ENCODE assay signal across 15 cellular contexts in the genomic region with DNA sequence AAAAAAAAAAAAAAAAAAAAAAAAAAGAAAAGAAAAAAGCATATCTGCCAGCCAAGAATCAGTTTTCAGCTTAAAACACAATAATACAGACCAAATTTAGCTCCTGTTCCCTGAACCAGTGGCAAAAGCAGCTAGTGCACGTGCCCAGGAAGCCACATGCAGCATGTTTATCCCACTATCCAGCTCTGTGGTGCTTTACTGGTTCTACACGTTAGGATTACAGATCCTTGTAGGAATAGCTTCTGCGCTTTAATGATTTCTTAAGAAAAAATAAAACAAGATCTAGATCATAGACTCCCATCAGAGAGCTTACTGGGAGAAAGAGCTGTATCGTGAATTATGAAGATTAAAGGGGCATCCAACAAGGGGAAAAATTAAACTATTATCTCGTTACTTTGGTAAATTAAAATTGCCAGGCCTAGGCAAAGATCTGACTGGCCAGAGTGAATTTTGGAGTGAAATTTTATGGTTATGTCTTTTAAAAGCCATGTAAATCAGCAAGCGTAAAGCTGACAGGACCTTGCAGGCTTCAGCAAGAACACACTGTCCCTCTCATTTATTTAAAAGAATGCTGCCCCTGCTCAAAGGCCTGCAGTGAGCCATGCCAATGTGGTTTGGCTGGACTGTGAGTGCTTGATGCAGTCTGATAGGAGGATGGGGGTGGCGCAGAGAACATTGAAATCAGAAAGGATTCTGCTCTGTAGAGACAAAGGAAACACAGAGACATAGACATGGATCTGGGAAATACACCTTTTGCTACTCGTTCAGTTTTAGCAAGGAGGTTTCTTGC.
DNase-seq lines count a peak whose midpoint lies in the region; ATAC-seq and TF ChIP-seq lines count a peak whose summit lies in the region.
"Had no signal": no experiment of that assay in that cellular context is flagged by ENCODE, and none has a peak within 500 bp of the region (broad histone marks: within the 10 kb centered on the region; RNA-seq: fewer than 3 reads in every experiment).

No MANE protein-coding gene starts in this region.

- intact Hi-C loops in natural killer cell (cut with micrococcal nuclease), result no loop called here
- intact Hi-C loops in activated CD4-positive, alpha-beta T cell treated with anti-CD3 and anti-CD28 coated beads, Interleukin-2, amount 10 ng/mL, durations not matched to agents 24 days and 14 days (cut with micrococcal nuclease), result no loop called here

- no peak overlapping the region for H3K27ac Mint-ChIP-seq in natural killer cell
- H3K27ac Mint-ChIP-seq in activated CD4-positive, alpha-beta T cell treated with anti-CD3 and anti-CD28 coated beads, Interleukin-2, amount 10 ng/mL, durations not matched to agents 24 days and 14 days, result no peak overlapping the region
- H3K27ac Mint-ChIP-seq: activated T-cell treated with anti-CD3 and anti-CD28 coated beads, Interleukin-2, amount 50 U/mL, for 24 hours had no signal

- no peak overlapping the region for H3K4me3 ChIP-seq in LNCaP clone FGC (ENCODE audit: low read depth, low read length)
- H3K4me3 ChIP-seq in fibroblast of mammary gland (ENCODE audit: control insufficient read depth, low read depth, low read length), result no peak overlapping the region
- peak overlapping the region in 2 of 3 donors; percentile 24 to 33 for H3K4me3 ChIP-seq in skeletal muscle tissue (ENCODE audit: low read length in 3 of 3)
- H3K4me3 ChIP-seq: skin epidermis had no signal

- peaks cover 10 to 14% (median 11%) of the 10 kb centered on the region in 3 donors for H3K4me1 ChIP-seq in skeletal muscle tissue (ENCODE audit: control insufficient read depth in 3 of 3, insufficient read depth in 3 of 3, low read length in 3 of 3)

- H3K36me3 Mint-ChIP-seq in natural killer cell, result no peaks in the 10 kb centered on the region
- H3K36me3 Mint-ChIP-seq in activated CD4-positive, alpha-beta T cell treated with anti-CD3 and anti-CD28 coated beads, Interleukin-2, amount 10 ng/mL, durations not matched to agents 24 days and 14 days (ENCODE audit: low read depth), result no peaks in the 10 kb centered on the region

- peak; percentile 63 for DNase-seq in LNCaP clone FGC (ENCODE audit: low read depth)
- peak; percentile 53 for DNase-seq in fibroblast of mammary gland (ENCODE audit: low read depth)
- peak; percentile 95 for DNase-seq in medulla oblongata (ENCODE audit: extremely low spot score)
- no peak for DNase-seq in natural killer cell
- no peak for DNase-seq in SIG-M5 (lab: John Stamatoyannopoulos, UW)
- DNase-seq in activated CD4-positive, alpha-beta T cell treated with anti-CD3 and anti-CD28 coated beads, Interleukin-2, amount 10 ng/mL, durations not matched to agents 24 days and 14 days, result no peak
- DNase-seq: activated T-cell treated with anti-CD3 and anti-CD28 coated beads, Interleukin-2, amount 50 U/mL, for 24 hours; BE2C; kidney glomerular epithelial cell; NCI-H1436; NCI-H526 treated with DMSO at 0.1 percent for 48 hours had no signal

- H3K9me3 Mint-ChIP-seq in natural killer cell, result peaks cover 7 to 12% of the 10 kb centered on the region in 2 donors
- no peaks in the 10 kb centered on the region for H3K9me3 Mint-ChIP-seq in activated CD4-positive, alpha-beta T cell treated with anti-CD3 and anti-CD28 coated beads, Interleukin-2, amount 10 ng/mL, durations not matched to agents 24 days and 14 days
- H3K9me3 Mint-ChIP-seq: activated T-cell treated with anti-CD3 and anti-CD28 coated beads, Interleukin-2, amount 50 U/mL, for 24 hours had no signal

- H3K27ac ChIP-seq in skeletal muscle tissue (ENCODE audit: low read depth, low read length), result no peak overlapping the region

- no peaks in the 10 kb centered on the region for H3K36me3 ChIP-seq in skeletal muscle tissue (ENCODE audit: control insufficient read depth in 3 of 3, insufficient read depth in 3 of 3, low read length in 3 of 3)
- H3K36me3 ChIP-seq: BE2C had no signal

- H3K9me3 ChIP-seq in skeletal muscle tissue (ENCODE audit: control insufficient read depth in 3 of 3, low read length in 3 of 3), result no peaks in the 10 kb centered on the region
- H3K9me3 ChIP-seq: BE2C had no signal

- H3K4me3 Mint-ChIP-seq in natural killer cell, result no peak overlapping the region
- H3K4me3 Mint-ChIP-seq in activated CD4-positive, alpha-beta T cell treated with anti-CD3 and anti-CD28 coated beads, Interleukin-2, amount 10 ng/mL, durations not matched to agents 24 days and 14 days, result no peak overlapping the region
- H3K4me3 Mint-ChIP-seq: activated T-cell treated with anti-CD3 and anti-CD28 coated beads, Interleukin-2, amount 50 U/mL, for 24 hours had no signal

- no peaks in the 10 kb centered on the region for H3K27me3 Mint-ChIP-seq in natural killer cell (ENCODE audit: low read depth in 2 of 2)
- no peaks in the 10 kb centered on the region for H3K27me3 Mint-ChIP-seq in activated CD4-positive, alpha-beta T cell treated with anti-CD3 and anti-CD28 coated beads, Interleukin-2, amount 10 ng/mL, durations not matched to agents 24 days and 14 days
- H3K27me3 Mint-ChIP-seq: activated T-cell treated with anti-CD3 and anti-CD28 coated beads, Interleukin-2, amount 50 U/mL, for 24 hours had no signal

- H3K4me1 Mint-ChIP-seq in natural killer cell, result no peaks in the 10 kb centered on the region
- no peaks in the 10 kb centered on the region for H3K4me1 Mint-ChIP-seq in activated CD4-positive, alpha-beta T cell treated with anti-CD3 and anti-CD28 coated beads, Interleukin-2, amount 10 ng/mL, durations not matched to agents 24 days and 14 days

- H3K9ac ChIP-seq in skeletal muscle tissue (ENCODE audit: low read depth in 1 of 3, low read length in 3 of 3), result peak overlapping the region in 2 of 3 donors; percentile 25 to 42

- ATAC-seq in natural killer cell, result no peak
- no peak for ATAC-seq in GM21447 (IDR thresholded peaks at IDR 0.05; ENCODE audit: unreplicated experiment)
- ATAC-seq: HCT116 had no signal

- TF ChIP-seq CTCF in LNCaP clone FGC (IDR thresholded peaks at IDR 0.05; ENCODE audit: control insufficient read depth, extremely low read depth, insufficient read depth) (no peak), fibroblast of mammary gland (conservative IDR thresholded peaks at IDR 0.05; ENCODE audit: control insufficient read depth, insufficient read depth, low read depth, low read length) (no peak), natural killer cell (IDR thresholded peaks at IDR 0.05) (no peak)

- H3K27me3 ChIP-seq in skeletal muscle tissue (ENCODE audit: control insufficient read depth in 3 of 3, insufficient read depth in 3 of 3, low read length in 3 of 3), result no peaks in the 10 kb centered on the region
- H3K27me3 ChIP-seq: BE2C had no signal

Comparison
In these comparisons a context has a peak if more than half of its experiments do, and no peak if none do; other contexts are left out.
1. DNase-seq: peak in LNCaP clone FGC (single experiment), fibroblast of mammary gland (single experiment) and medulla oblongata (single experiment); none in natural killer cell (single experiment), SIG-M5 (single experiment) and activated CD4-positive, alpha-beta T cell treated with anti-CD3 and anti-CD28 coated beads, Interleukin-2, amount 10 ng/mL, durations not matched to agents 24 days and 14 days (single experiment).
2. H3K4me3 ChIP-seq: peak in skeletal muscle tissue (2 of 3); none in LNCaP clone FGC (single experiment) and fibroblast of mammary gland (single experiment).